11 cellular contexts compared by ENCODE assay signal in genomic region chr14:50045837-50046236, GRCh38.
DNase-seq lines count a peak whose midpoint lies in the region; TF ChIP-seq lines count a peak whose summit lies in the region.
"Had no signal": no experiment of that assay in that cellular context is flagged by ENCODE, and none has a peak within 500 bp of the region (broad histone marks: within the 10 kb centered on the region; RNA-seq: fewer than 3 reads in every experiment).

No MANE protein-coding gene starts in this region.

- DNase-seq in activated CD4-positive, alpha-beta T cell treated with anti-CD3 and anti-CD28 coated beads, Interleukin-2, amount 10 ng/mL, durations not matched to agents 24 days and 14 days, result no peak
- no peak for DNase-seq in activated CD4-positive, alpha-beta T cell treated with anti-CD3 and anti-CD28 coated beads, Interleukin-2, amount 50 U/mL, for 48 hours
- no peak for DNase-seq in activated T-helper 2 cell treated with anti-CD3 and anti-CD28 coated beads, Interferon-gamma antibody, Interleukin-2, Interleukin-4, amounts not matched to agents 10 μg/mL and 5 μg/mL and 100 μg/mL, durations not matched to agents 14 hours and 24 hours and 36 hours (ENCODE audit: low spot score)
- no peak for DNase-seq in immature natural killer cell
- no peak for DNase-seq in stomach
- no peak for DNase-seq in NOMO-1 (lab: John Stamatoyannopoulos, UW; ENCODE audit: unreplicated experiment in 2 of 2)
- DNase-seq in NCI-H2107 treated with DMSO at 0.1 percent for 48 hours (lab: John Stamatoyannopoulos, UW; ENCODE audit: unreplicated experiment), result no peak
- no peak for DNase-seq in islet precursor cell
- DNase-seq: NCI-H1105 had no signal

- intact Hi-C loops in activated CD4-positive, alpha-beta T cell treated with anti-CD3 and anti-CD28 coated beads, Interleukin-2, amount 10 ng/mL, durations not matched to agents 24 days and 14 days (cut with micrococcal nuclease), result loop anchor here (1.0 kb wide), 2 partner anchors 15 to 37 kb away; no protein-coding TSS in a partner anchor
- intact Hi-C loops in activated T-helper 2 cell treated with anti-CD3 and anti-CD28 coated beads, Interferon-gamma antibody, Interleukin-2, Interleukin-4, amounts not matched to agents 10 μg/mL and 5 μg/mL and 100 μg/mL, durations not matched to agents 14 hours and 24 hours and 36 hours (cut with micrococcal nuclease), result loop anchor here (1.0 kb wide), 3 partner anchors 8 to 44 kb away; no protein-coding TSS in a partner anchor
- intact Hi-C loops in stomach (cut with DNase I; ENCODE audit: low total_unique reads), result no loop called here

- WGBS in stomach, 5 donors, result 95 to 100% (median 98%) methylated on average over 2 of the region's 2 CpGs

- no peaks in the 10 kb centered on the region for H3K9me3 ChIP-seq in stomach
- H3K9me3 ChIP-seq: thoracic aorta had no signal

- peaks cover 48% of the 10 kb centered on the region for H3K4me1 Mint-ChIP-seq in activated CD4-positive, alpha-beta T cell treated with anti-CD3 and anti-CD28 coated beads, Interleukin-2, amount 10 ng/mL, durations not matched to agents 24 days and 14 days
- H3K4me1 Mint-ChIP-seq in activated T-helper 2 cell treated with anti-CD3 and anti-CD28 coated beads, Interferon-gamma antibody, Interleukin-2, Interleukin-4, amounts not matched to agents 10 μg/mL and 5 μg/mL and 100 μg/mL, durations not matched to agents 14 hours and 24 hours and 36 hours (ENCODE audit: low read depth), result peaks cover 44% of the 10 kb centered on the region
- H3K4me1 Mint-ChIP-seq in immature natural killer cell, result peaks cover 69 to 70% of the 10 kb centered on the region in 2 donors

- no peaks in the 10 kb centered on the region for H3K27me3 ChIP-seq in stomach
- H3K27me3 ChIP-seq: cardiac muscle cell had no signal

- H3K27ac ChIP-seq in stomach, result peak overlapping the region in 4 of 5 donors; percentile 77 to 90 (median 84)
- H3K27ac ChIP-seq: cardiac muscle cell had no signal

- H3K4me3 Mint-ChIP-seq in activated CD4-positive, alpha-beta T cell treated with anti-CD3 and anti-CD28 coated beads, Interleukin-2, amount 10 ng/mL, durations not matched to agents 24 days and 14 days, result peak overlapping the region; percentile 48
- H3K4me3 Mint-ChIP-seq in activated T-helper 2 cell treated with anti-CD3 and anti-CD28 coated beads, Interferon-gamma antibody, Interleukin-2, Interleukin-4, amounts not matched to agents 10 μg/mL and 5 μg/mL and 100 μg/mL, durations not matched to agents 14 hours and 24 hours and 36 hours (ENCODE audit: low read depth), result no peak overlapping the region
- H3K4me3 Mint-ChIP-seq in immature natural killer cell, result peak overlapping the region; percentile 55 to 73 (median 59)

- peak overlapping the region; percentile 93 for H3K27ac Mint-ChIP-seq in activated CD4-positive, alpha-beta T cell treated with anti-CD3 and anti-CD28 coated beads, Interleukin-2, amount 10 ng/mL, durations not matched to agents 24 days and 14 days
- H3K27ac Mint-ChIP-seq in activated T-helper 2 cell treated with anti-CD3 and anti-CD28 coated beads, Interferon-gamma antibody, Interleukin-2, Interleukin-4, amounts not matched to agents 10 μg/mL and 5 μg/mL and 100 μg/mL, durations not matched to agents 14 hours and 24 hours and 36 hours, result peak overlapping the region; percentile 88
- peak overlapping the region; percentile 92 to 98 (median 96) for H3K27ac Mint-ChIP-seq in immature natural killer cell

- no peaks in the 10 kb centered on the region for H3K36me3 ChIP-seq in stomach
- H3K36me3 ChIP-seq: cardiac muscle cell, thoracic aorta had no signal

- TF ChIP-seq EP300 in stomach (IDR thresholded peaks at IDR 0.05), result no peak

- no peak overlapping the region for H3K4me3 ChIP-seq in stomach
- H3K4me3 ChIP-seq: cardiac muscle cell, thoracic aorta had no signal

- H3K27me3 Mint-ChIP-seq in activated CD4-positive, alpha-beta T cell treated with anti-CD3 and anti-CD28 coated beads, Interleukin-2, amount 10 ng/mL, durations not matched to agents 24 days and 14 days, result no peaks in the 10 kb centered on the region
- H3K27me3 Mint-ChIP-seq in activated T-helper 2 cell treated with anti-CD3 and anti-CD28 coated beads, Interferon-gamma antibody, Interleukin-2, Interleukin-4, amounts not matched to agents 10 μg/mL and 5 μg/mL and 100 μg/mL, durations not matched to agents 14 hours and 24 hours and 36 hours (ENCODE audit: low read depth), result no peaks in the 10 kb centered on the region
- peaks cover 0 to 11% (median 4%) of the 10 kb centered on the region in 3 donors for H3K27me3 Mint-ChIP-seq in immature natural killer cell (ENCODE audit: low read depth in 3 of 3)

- peaks cover 3% of the 10 kb centered on the region for H3K9me3 Mint-ChIP-seq in activated CD4-positive, alpha-beta T cell treated with anti-CD3 and anti-CD28 coated beads, Interleukin-2, amount 10 ng/mL, durations not matched to agents 24 days and 14 days
- H3K9me3 Mint-ChIP-seq in activated T-helper 2 cell treated with anti-CD3 and anti-CD28 coated beads, Interferon-gamma antibody, Interleukin-2, Interleukin-4, amounts not matched to agents 10 μg/mL and 5 μg/mL and 100 μg/mL, durations not matched to agents 14 hours and 24 hours and 36 hours, result peaks cover 7% of the 10 kb centered on the region
- H3K9me3 Mint-ChIP-seq in immature natural killer cell, result no peaks in the 10 kb centered on the region

- H3K4me1 ChIP-seq in stomach, result peaks cover 19 to 57% (median 30%) of the 10 kb centered on the region in 4 donors

- no peak for TF ChIP-seq CTCF in stomach (IDR thresholded peaks at IDR 0.05)

- no peak for TF ChIP-seq POLR2A in stomach (IDR thresholded peaks at IDR 0.05)

- peaks cover 24% of the 10 kb centered on the region for H3K36me3 Mint-ChIP-seq in activated CD4-positive, alpha-beta T cell treated with anti-CD3 and anti-CD28 coated beads, Interleukin-2, amount 10 ng/mL, durations not matched to agents 24 days and 14 days (ENCODE audit: low read depth)
- H3K36me3 Mint-ChIP-seq in activated T-helper 2 cell treated with anti-CD3 and anti-CD28 coated beads, Interferon-gamma antibody, Interleukin-2, Interleukin-4, amounts not matched to agents 10 μg/mL and 5 μg/mL and 100 μg/mL, durations not matched to agents 14 hours and 24 hours and 36 hours (ENCODE audit: low read depth), result peaks cover 10% of the 10 kb centered on the region
- H3K36me3 Mint-ChIP-seq in immature natural killer cell, result peaks cover 4 to 25% (median 20%) of the 10 kb centered on the region in 3 donors
